Comparison of ENCODE assay signal across 22 cellular contexts in genomic region chr1:190957565-190957964, GRCh38.
DNase-seq lines count a peak whose midpoint lies in the region; ATAC-seq, FAIRE-seq and TF ChIP-seq lines count a peak whose summit lies in the region.
"Had no signal": no experiment of that assay in that cellular context is flagged by ENCODE, and none has a peak within 500 bp of the region (broad histone marks: within the 10 kb centered on the region; RNA-seq: fewer than 3 reads in every experiment).

No MANE protein-coding gene starts in this region.

- TF ChIP-seq POLR2A in HCT116 (IDR thresholded peaks at IDR 0.05; ENCODE audit: borderline replicate concordance, extremely low read depth, insufficient read depth, insufficient read length): no peak
- no peak for TF ChIP-seq POLR2A in endothelial cell of umbilical vein (IDR thresholded peaks at IDR 0.05; ENCODE audit: low read depth, low read length)
- no peak for TF ChIP-seq POLR2A in spleen (IDR thresholded peaks at IDR 0.05)

- FAIRE-seq in endothelial cell of umbilical vein (lab: Jason Lieb, UNC): no peak
- FAIRE-seq: GM12892, K562 had no signal

- H3K27ac ChIP-seq in HCT116 (ENCODE audit: low read depth, low read length) (no peak overlapping the region), endothelial cell of umbilical vein (ENCODE audit: insufficient read depth, low read depth, low read length) (no peak overlapping the region), spleen (no peak overlapping the region)
- H3K27ac ChIP-seq: adrenal gland, esophagus squamous epithelium, prostate gland, RWPE1, upper lobe of right lung had no signal

- H3K4me1 ChIP-seq in BE2C (no peaks in the 10 kb centered on the region), HCT116 (ENCODE audit: control insufficient read depth in 1 of 2, insufficient read depth in 2 of 2, low read length in 2 of 2) (no peaks in the 10 kb centered on the region), endothelial cell of umbilical vein (ENCODE audit: control insufficient read depth, extremely low read depth, insufficient read depth, low read length) (no peaks in the 10 kb centered on the region), spleen (no peaks in the 10 kb centered on the region), HAP-1 (no peaks in the 10 kb centered on the region)
- H3K4me1 ChIP-seq: adrenal gland, esophagus squamous epithelium, prostate gland, upper lobe of right lung had no signal

- ATAC-seq in HCT116: peak; percentile 42; the same call in 1 of the 2 replicates
- no peak for ATAC-seq in left cardiac atrium
- no peak for ATAC-seq in GM18858 (IDR thresholded peaks at IDR 0.05; ENCODE audit: unreplicated experiment)
- ATAC-seq: K562, upper lobe of right lung had no signal

- H3K9ac ChIP-seq in HCT116 (ENCODE audit: low read length) (no peak overlapping the region), endothelial cell of umbilical vein (replicated peaks; ENCODE audit: extremely low read depth, insufficient read depth, low read length) (no peak overlapping the region)

- no peaks in the 10 kb centered on the region for H3K9me3 ChIP-seq in BE2C
- H3K9me3 ChIP-seq in HCT116 (ENCODE audit: control insufficient read depth in 1 of 2, insufficient read depth in 1 of 2, low read depth in 1 of 2, low read length in 2 of 2): no peaks in the 10 kb centered on the region
- no peaks in the 10 kb centered on the region for H3K9me3 ChIP-seq in endothelial cell of umbilical vein (replicated peaks; ENCODE audit: control insufficient read depth, insufficient read depth, low read length)
- no peaks in the 10 kb centered on the region for H3K9me3 ChIP-seq in spleen
- H3K9me3 ChIP-seq in HAP-1: no peaks in the 10 kb centered on the region
- H3K9me3 ChIP-seq: adrenal gland, esophagus squamous epithelium, prostate gland, upper lobe of right lung had no signal

- H3K79me2 ChIP-seq in HCT116 (ENCODE audit: insufficient read depth, low read length) (no peaks in the 10 kb centered on the region), endothelial cell of umbilical vein (ENCODE audit: control insufficient read depth, insufficient read depth, low read length) (no peaks in the 10 kb centered on the region)

- intact Hi-C loops in HCT116 (cut with micrococcal nuclease) (no loop called here), endothelial cell of umbilical vein (cut with micrococcal nuclease) (no loop called here), left cardiac atrium (cut with DNase I) (no loop called here), spleen (cut with DNase I; ENCODE audit: low total_unique reads) (no loop called here)

- H4K20me1 ChIP-seq in HCT116 (ENCODE audit: insufficient read depth) (no peaks in the 10 kb centered on the region), endothelial cell of umbilical vein (replicated peaks; ENCODE audit: control insufficient read depth, extremely low read depth, insufficient read depth, low read length) (no peaks in the 10 kb centered on the region)

- dilution Hi-C loops in endothelial cell of umbilical vein (cut with MboI; ENCODE audit: extremely low pct_ligation_motif_present, low sequenced_read_pairs): no loop called here

- H3K4me3 ChIP-seq in BE2C (ENCODE audit: low read depth, low read length) (no peak overlapping the region), HCT116 (replicated peaks in 1 of 2; ENCODE audit: low read depth in 1 of 2, low read length in 2 of 2) (no peak overlapping the region), endothelial cell of umbilical vein (replicated peaks in 1 of 3; ENCODE audit: insufficient read depth in 1 of 3, low read depth in 1 of 3, low read length in 3 of 3) (no peak overlapping the region), spleen (no peak overlapping the region), HAP-1 (no peak overlapping the region)
- H3K4me3 ChIP-seq: adrenal gland, esophagus squamous epithelium, K562, prostate gland, upper lobe of right lung had no signal

- peak; percentile 28; the same call in 1 of the 2 replicates for TF ChIP-seq CTCF in BE2C (IDR thresholded peaks at IDR 0.05; ENCODE audit: low read depth, low read length)
- TF ChIP-seq CTCF in HCT116 (IDR thresholded peaks at IDR 0.05 in 2 of 3, conservative IDR thresholded peaks at IDR 0.05 in 1 of 3; ENCODE audit: borderline replicate concordance in 1 of 3, insufficient read depth in 1 of 3, low read depth in 2 of 3, low read length in 2 of 3): peak in 1 of 3 experiments; percentile 15; a peak in 1 of 6 replicates
- no peak for TF ChIP-seq CTCF in endothelial cell of umbilical vein (IDR thresholded peaks at IDR 0.05; ENCODE audit: extremely low read depth in 1 of 2, insufficient read depth in 1 of 2, low read depth in 1 of 2, low read length in 2 of 2)
- TF ChIP-seq CTCF in spleen (IDR thresholded peaks at IDR 0.05 in 8 of 11, conservative IDR thresholded peaks at IDR 0.05 in 3 of 11): no peak

- H3K9me1 ChIP-seq in endothelial cell of umbilical vein (replicated peaks; ENCODE audit: control insufficient read depth, extremely low read depth, insufficient read depth, low read length): no peaks in the 10 kb centered on the region

- in situ Hi-C loops in HAP-1 (cut with MboI; ENCODE audit: low sequenced_read_pairs): no loop called here

- H2AFZ ChIP-seq in HCT116 (ENCODE audit: low read depth, low read length, poor library complexity, severe bottlenecking) (peak overlapping the region; percentile 4), endothelial cell of umbilical vein (ENCODE audit: low read depth, low read length) (no peak overlapping the region)

- BruUV-seq in HCT116 (replicated peaks; lab: Mats Ljungman, UMichigan) (no TSS peak), endothelial cell of umbilical vein (replicated peaks; lab: Mats Ljungman, UMichigan) (no TSS peak)

- no peak; the same call in 1 of the 2 replicates for TF ChIP-seq RAD21 in HCT116 (IDR thresholded peaks at IDR 0.05; ENCODE audit: low read depth)

- POLR2A ChIA-PET in HCT116 (lab: Charles Lee) (no interaction called here), endothelial cell of umbilical vein (lab: Charles Lee) (no interaction called here)

- CTCF ChIA-PET in HCT116 (lab: Charles Lee): no interaction called here
- CTCF ChIA-PET in endothelial cell of umbilical vein (lab: Charles Lee): no interaction called here

- H3K9me2 ChIP-seq in HCT116 (ENCODE audit: insufficient read depth): no peaks in the 10 kb centered on the region

- RAD21 ChIA-PET in HCT116 (lab: Charles Lee; ENCODE audit: low non-redundant PET in 1 of 2, low total read pairs in 2 of 2, uncharacterized antibody in 2 of 2, unreplicated experiment in 2 of 2): no interaction called here

- H3K36me3 ChIP-seq in BE2C (no peaks in the 10 kb centered on the region), HCT116 (ENCODE audit: control insufficient read depth in 1 of 2, insufficient read depth in 2 of 2, low read length in 2 of 2) (no peaks in the 10 kb centered on the region), endothelial cell of umbilical vein (ENCODE audit: control insufficient read depth in 2 of 2, extremely low read depth in 1 of 2, insufficient read depth in 2 of 2, low read length in 2 of 2) (no peaks in the 10 kb centered on the region), spleen (no peaks in the 10 kb centered on the region), HAP-1 (replicated peaks) (no peaks in the 10 kb centered on the region)
- H3K36me3 ChIP-seq: adrenal gland, esophagus squamous epithelium, prostate gland, upper lobe of right lung had no signal

- no peak overlapping the region for H3K4me2 ChIP-seq in HCT116 (ENCODE audit: low read length)
- no peak overlapping the region for H3K4me2 ChIP-seq in endothelial cell of umbilical vein (ENCODE audit: insufficient read depth, low read length)

- H3K27me3 ChIP-seq in BE2C: no peaks in the 10 kb centered on the region
- no peaks in the 10 kb centered on the region for H3K27me3 ChIP-seq in HCT116 (ENCODE audit: insufficient read depth, low read length)
- H3K27me3 ChIP-seq in endothelial cell of umbilical vein (ENCODE audit: control insufficient read depth in 2 of 2, insufficient read depth in 2 of 2, low read length in 2 of 2): no peaks in the 10 kb centered on the region
- H3K27me3 ChIP-seq in spleen (replicated peaks in 1 of 7): no peaks in the 10 kb centered on the region
- no peaks in the 10 kb centered on the region for H3K27me3 ChIP-seq in HAP-1 (ENCODE audit: low read depth)
- H3K27me3 ChIP-seq: adrenal gland, esophagus squamous epithelium, upper lobe of right lung had no signal

- DNase-seq in BE2C (no peak), HCT116 (ENCODE audit: low read depth, low spot score) (no peak), OCI-M1 (lab: John Stamatoyannopoulos, UW) (peak; percentile 58), endothelial cell of umbilical vein (ENCODE audit: low read depth, low spot score) (peak; percentile 19), left cardiac atrium (no peak), spleen (no peak), HAP-1 (ENCODE audit: low spot score in 2 of 2) (no peak)
- DNase-seq: activated CD4-positive, alpha-beta T cell treated with anti-CD3 and anti-CD28 coated beads for 48 hours; activated effector memory CD4-positive, alpha-beta T cell treated with anti-CD3 and anti-CD28 coated beads, Interleukin-2, amount 50 U/mL, for 16 hours; adrenal gland; esophagus squamous epithelium; midbrain; NCI-H1417; NCI-H2227 treated with DMSO at 0.1 percent for 48 hours; small intestine; stimulated activated CD4-positive, alpha-beta T cell treated with anti-CD3 and anti-CD28 coated beads, Interleukin-4, amount 100 ng/mL, for 1 hour; upper lobe of right lung had no signal

TF ChIP-seq in HCT116, 20 proteins besides CTCF, POLR2A, EP300 and RAD21 (continues in another document):
- TF ChIP-seq ZNF274 (IDR thresholded peaks at IDR 0.05; ENCODE audit: low read depth, low read length): no peak
- no peak for TF ChIP-seq EGR1 (IDR thresholded peaks at IDR 0.05; ENCODE audit: low read depth)
- no peak for TF ChIP-seq FOSL1 (IDR thresholded peaks at IDR 0.05; ENCODE audit: low read depth)
- no peak for TF ChIP-seq CBX3 (IDR thresholded peaks at IDR 0.05; ENCODE audit: low read depth)
- no peak for TF ChIP-seq MAX (IDR thresholded peaks at IDR 0.05)
- no peak for TF ChIP-seq SP1 (IDR thresholded peaks at IDR 0.05; ENCODE audit: low read depth)

TF ChIP-seq in endothelial cell of umbilical vein, 7 proteins besides CTCF, POLR2A, EP300 and RAD21:
- TF ChIP-seq GATA2 (IDR thresholded peaks at IDR 0.05; ENCODE audit: insufficient read depth, insufficient read length, low read depth, low read length) (no peak), MYC (IDR thresholded peaks at IDR 0.05; ENCODE audit: low read depth, low read length) (no peak), POLR2AphosphoS5 (IDR thresholded peaks at IDR 0.05; ENCODE audit: insufficient read depth, low read depth, low read length) (no peak), JUN (IDR thresholded peaks at IDR 0.05; ENCODE audit: borderline replicate concordance, insufficient read depth, insufficient read length, low read depth) (no peak), FOS (IDR thresholded peaks at IDR 0.05; ENCODE audit: borderline replicate concordance, insufficient read depth, low read length) (no peak), EZH2 (IDR thresholded peaks at IDR 0.05; ENCODE audit: borderline replicate concordance, low read depth, low read length, severe bottlenecking) (no peak), MAX (IDR thresholded peaks at IDR 0.05; ENCODE audit: insufficient read depth, insufficient read length) (no peak)

Comparison
In these comparisons a context has a peak if more than half of its experiments do, and no peak if none do; other contexts are left out.
1. DNase-seq: peak in OCI-M1 (single experiment) and endothelial cell of umbilical vein (single experiment); none in BE2C (single experiment), HCT116 (single experiment), left cardiac atrium (single experiment), spleen (single experiment) and HAP-1 (0 of 2).